1 cellular context compared by ENCODE assay signal in the genomic region with DNA sequence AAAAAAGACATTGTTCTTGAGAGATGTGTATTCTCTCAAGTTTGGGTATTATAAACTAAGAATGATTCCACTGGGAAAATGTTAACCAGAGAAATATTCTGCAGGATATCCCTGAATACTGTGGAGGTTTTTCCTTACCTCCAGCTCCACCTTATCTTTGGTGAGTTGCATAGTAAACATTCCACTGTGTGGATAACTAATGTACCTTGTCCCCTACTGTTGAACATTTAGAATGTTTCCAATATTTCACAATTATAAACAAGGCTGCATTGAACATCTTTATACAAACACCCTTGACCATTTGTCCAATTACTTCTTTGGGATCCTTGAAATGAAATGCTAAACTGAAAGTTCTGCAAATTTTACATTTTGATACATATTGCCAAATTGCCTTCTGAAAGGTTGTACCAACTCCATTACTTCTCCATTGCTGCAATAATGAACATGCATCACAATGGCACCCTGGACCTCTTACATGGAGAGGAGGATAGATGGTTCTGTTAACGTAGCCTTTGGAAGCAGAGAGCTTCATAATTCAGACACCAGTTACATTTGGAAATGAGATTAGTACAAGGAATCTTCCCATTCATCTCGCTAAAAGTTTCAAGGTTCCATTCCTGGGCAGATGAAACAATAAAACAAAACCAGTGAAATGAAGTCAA.
TF ChIP-seq lines count a peak whose summit lies in the region.

No MANE protein-coding gene starts in this region.

TF ChIP-seq in HepG2, 621 proteins besides CTCF, POLR2A, EP300 and RAD21 (continued from another document and continues in another):
- TF ChIP-seq ZBTB43 (CRISPR knock-in tag; conservative IDR thresholded peaks at IDR 0.05), result peak; percentile 71; the same call in 1 of the 2 replicates
- no peak for TF ChIP-seq MAZ (IDR thresholded peaks at IDR 0.05; ENCODE audit: borderline replicate concordance, low read depth, low read length)
- no peak for TF ChIP-seq MAZ (CRISPR knock-in tag; IDR thresholded peaks at IDR 0.05; ENCODE audit: low read depth)
- no peak for TF ChIP-seq ZNF512 (CRISPR knock-in tag; IDR thresholded peaks at IDR 0.05)
- TF ChIP-seq POGZ (CRISPR knock-in tag; IDR thresholded peaks at IDR 0.05), result peak; percentile 69
- TF ChIP-seq NFAT5 (CRISPR knock-in tag; IDR thresholded peaks at IDR 0.05), result no peak
- TF ChIP-seq ARNT (IDR thresholded peaks at IDR 0.05), result no peak
- no peak for TF ChIP-seq ZNF10 (CRISPR knock-in tag; IDR thresholded peaks at IDR 0.05; ENCODE audit: borderline replicate concordance, low read depth)
- TF ChIP-seq MYNN (CRISPR knock-in tag; IDR thresholded peaks at IDR 0.05; ENCODE audit: low read depth), result no peak
- TF ChIP-seq SMARCE1 (IDR thresholded peaks at IDR 0.05; ENCODE audit: borderline replicate concordance), result 0 out of 2 replicates have a peak, but pooled peaks have one; percentile 49
- no peak for TF ChIP-seq NAIF1 (CRISPR knock-in tag; IDR thresholded peaks at IDR 0.05; ENCODE audit: borderline replicate concordance)
- no peak for TF ChIP-seq ZBTB42 (CRISPR knock-in tag; IDR thresholded peaks at IDR 0.05)
- TF ChIP-seq, protein P1, sequence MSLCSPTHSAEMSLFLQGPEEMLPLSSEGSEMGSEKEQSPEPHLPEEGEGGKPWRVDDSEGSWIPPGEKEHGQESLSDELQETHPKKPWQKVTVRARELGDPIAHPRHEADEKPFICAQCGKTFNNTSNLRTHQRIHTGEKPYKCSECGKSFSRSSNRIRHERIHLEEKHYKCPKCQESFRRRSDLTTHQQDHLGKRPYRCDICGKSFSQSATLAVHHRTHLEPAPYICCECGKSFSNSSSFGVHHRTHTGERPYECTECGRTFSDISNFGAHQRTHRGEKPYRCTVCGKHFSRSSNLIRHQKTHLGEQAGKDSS (CRISPR knock-in tag; IDR thresholded peaks at IDR 0.05; ENCODE audit: borderline replicate concordance, low read depth), result no peak
- no peak for TF ChIP-seq ZNF430 (CRISPR knock-in tag; IDR thresholded peaks at IDR 0.05)
- TF ChIP-seq ZNF33B (CRISPR knock-in tag; IDR thresholded peaks at IDR 0.05), result no peak
- TF ChIP-seq ESRRA (CRISPR knock-in tag; IDR thresholded peaks at IDR 0.05; ENCODE audit: low read depth), result no peak
- no peak for TF ChIP-seq ZNF780A (CRISPR knock-in tag; IDR thresholded peaks at IDR 0.05)
- no peak for TF ChIP-seq ZNF280B (CRISPR knock-in tag; IDR thresholded peaks at IDR 0.05; ENCODE audit: borderline replicate concordance)
- 0 out of 2 replicates have a peak, but pooled peaks have one; percentile 8 for TF ChIP-seq TCF7 (IDR thresholded peaks at IDR 0.05; ENCODE audit: low read depth)
- TF ChIP-seq, protein P2, sequence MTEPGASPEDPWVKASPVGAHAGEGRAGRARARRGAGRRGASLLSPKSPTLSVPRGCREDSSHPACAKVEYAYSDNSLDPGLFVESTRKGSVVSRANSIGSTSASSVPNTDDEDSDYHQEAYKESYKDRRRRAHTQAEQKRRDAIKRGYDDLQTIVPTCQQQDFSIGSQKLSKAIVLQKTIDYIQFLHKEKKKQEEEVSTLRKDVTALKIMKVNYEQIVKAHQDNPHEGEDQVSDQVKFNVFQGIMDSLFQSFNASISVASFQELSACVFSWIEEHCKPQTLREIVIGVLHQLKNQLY (CRISPR knock-in tag; IDR thresholded peaks at IDR 0.05), result peak; percentile 46; the same call in 1 of the 2 replicates
- TF ChIP-seq, protein P3, sequence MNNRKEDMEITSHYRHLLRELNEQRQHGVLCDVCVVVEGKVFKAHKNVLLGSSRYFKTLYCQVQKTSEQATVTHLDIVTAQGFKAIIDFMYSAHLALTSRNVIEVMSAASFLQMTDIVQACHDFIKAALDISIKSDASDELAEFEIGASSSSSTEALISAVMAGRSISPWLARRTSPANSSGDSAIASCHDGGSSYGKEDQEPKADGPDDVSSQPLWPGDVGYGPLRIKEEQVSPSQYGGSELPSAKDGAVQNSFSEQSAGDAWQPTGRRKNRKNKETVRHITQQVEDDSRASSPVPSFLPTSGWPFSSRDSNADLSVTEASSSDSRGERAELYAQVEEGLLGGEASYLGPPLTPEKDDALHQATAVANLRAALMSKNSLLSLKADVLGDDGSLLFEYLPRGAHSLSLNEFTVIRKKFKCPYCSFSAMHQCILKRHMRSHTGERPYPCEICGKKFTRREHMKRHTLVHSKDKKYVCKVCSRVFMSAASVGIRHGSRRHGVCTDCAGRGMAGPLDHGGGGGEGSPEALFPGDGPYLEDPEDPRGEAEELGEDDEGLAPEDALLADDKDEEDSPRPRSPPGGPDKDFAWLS (CRISPR knock-in tag; IDR thresholded peaks at IDR 0.05; ENCODE audit: borderline replicate concordance), result no peak
- TF ChIP-seq ZNF569 (CRISPR knock-in tag; IDR thresholded peaks at IDR 0.05; ENCODE audit: borderline replicate concordance), result no peak
- no peak for TF ChIP-seq ZNF768 (CRISPR knock-in tag; IDR thresholded peaks at IDR 0.05)
- TF ChIP-seq ZFP82 (CRISPR knock-in tag; IDR thresholded peaks at IDR 0.05; ENCODE audit: borderline replicate concordance), result no peak
- TF ChIP-seq ZFP37 (CRISPR knock-in tag; IDR thresholded peaks at IDR 0.05; ENCODE audit: borderline replicate concordance), result no peak
- no peak for TF ChIP-seq ZSCAN30 (CRISPR knock-in tag; IDR thresholded peaks at IDR 0.05)
- TF ChIP-seq REXO4 (CRISPR knock-in tag; IDR thresholded peaks at IDR 0.05; ENCODE audit: borderline replicate concordance), result no peak
- TF ChIP-seq CREB3 (CRISPR knock-in tag; IDR thresholded peaks at IDR 0.05), result no peak
- TF ChIP-seq ZNF382 (CRISPR knock-in tag; IDR thresholded peaks at IDR 0.05; ENCODE audit: borderline replicate concordance), result no peak
- no peak for TF ChIP-seq ZNF317 (CRISPR knock-in tag; IDR thresholded peaks at IDR 0.05)
- no peak for TF ChIP-seq TRIM22 (IDR thresholded peaks at IDR 0.05)
- TF ChIP-seq ZNF746 (CRISPR knock-in tag; IDR thresholded peaks at IDR 0.05), result no peak
- TF ChIP-seq, protein P4, sequence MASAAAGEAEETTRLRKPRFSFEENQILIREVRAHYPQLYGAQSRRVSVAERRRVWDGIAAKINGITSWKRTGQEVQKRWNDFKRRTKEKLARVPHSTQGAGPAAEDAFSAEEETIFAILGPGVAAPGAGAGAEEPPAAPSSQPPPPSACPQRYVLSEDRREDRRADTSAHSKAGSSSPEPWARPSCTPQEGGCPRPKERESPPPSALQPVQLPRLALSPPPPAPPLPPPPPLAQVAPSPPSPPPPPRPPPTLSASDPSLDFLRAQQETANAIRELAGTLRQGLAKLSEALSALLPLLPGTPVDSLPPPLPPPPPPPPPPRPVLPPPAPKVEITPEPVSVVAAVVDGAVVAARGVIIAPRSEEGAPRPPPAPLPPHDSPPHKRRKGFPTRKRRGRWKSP (CRISPR knock-in tag; IDR thresholded peaks at IDR 0.05), result no peak
- no peak for TF ChIP-seq ZNF138 (CRISPR knock-in tag; IDR thresholded peaks at IDR 0.05; ENCODE audit: low read depth)
- no peak for TF ChIP-seq ZNF770 (CRISPR knock-in tag; IDR thresholded peaks at IDR 0.05)
- no peak for TF ChIP-seq ZNF431 (CRISPR knock-in tag; IDR thresholded peaks at IDR 0.05; ENCODE audit: borderline replicate concordance, low read depth)
- TF ChIP-seq HIVEP1 (CRISPR knock-in tag; IDR thresholded peaks at IDR 0.05), result no peak
